In genomic region chr5:75716715-75717081, GRCh38 we compare ENCODE assay signal across 8 cellular contexts. TPM values are rescaled to one million over a fixed set of nuclear protein-coding genes. Genes with fewer than 3 reads are reported as not detected.
DNase-seq lines count a peak whose midpoint lies in the region; ATAC-seq and TF ChIP-seq lines count a peak whose summit lies in the region.

No MANE protein-coding gene starts in this region.

- H3K27me3 Mint-ChIP-seq in Caco-2 (ENCODE audit: insufficient read depth, unreplicated experiment): no peaks in the 10 kb centered on the region
- H3K27me3 Mint-ChIP-seq in mesothelial cell of epicardium (ENCODE audit: low read depth): peaks cover 21% of the 10 kb centered on the region

- no peaks in the 10 kb centered on the region for H3K36me3 ChIP-seq in Caco-2 (ENCODE audit: control insufficient read depth, insufficient read depth, low read length)
- peaks cover 6% of the 10 kb centered on the region for H3K36me3 ChIP-seq in breast epithelium

- POLR2A ChIA-PET in Caco-2 (lab: Charles Lee): interaction anchor here (0.5 to 1.4 kb wide), 2 partner anchors 48 to 380 kb away, joined by 3 to 4 read pairs; no protein-coding TSS in a partner anchor

- TF ChIP-seq POLR2A in breast epithelium (IDR thresholded peaks at IDR 0.05): no peak

- intact Hi-C loops in Caco-2 (cut with micrococcal nuclease; ENCODE audit: unreplicated experiment): loop anchor here (1.0 kb wide), 1 partner anchor 20 kb away; no protein-coding TSS in a partner anchor
- intact Hi-C loops in breast epithelium (cut with DNase I; ENCODE audit: low total_unique reads): no loop called here

- H3K4me3 Mint-ChIP-seq in Caco-2 (ENCODE audit: unreplicated experiment) (peak overlapping the region; percentile 99), mesothelial cell of epicardium (peak overlapping the region; percentile 100)

- H3K27me3 ChIP-seq in Caco-2 (replicated peaks; ENCODE audit: control insufficient read depth, insufficient read depth, low read length) (no peaks in the 10 kb centered on the region), HL-60 (ENCODE audit: insufficient read depth, poor library complexity, severe bottlenecking) (no peaks in the 10 kb centered on the region), breast epithelium (no peaks in the 10 kb centered on the region)

- TF ChIP-seq CTCF in Caco-2 (IDR thresholded peaks at IDR 0.05; ENCODE audit: insufficient read depth in 1 of 2, low read depth in 1 of 2, low read length in 1 of 2, severe bottlenecking in 1 of 2, unreplicated experiment in 1 of 2): no peak
- no peak for TF ChIP-seq CTCF in HL-60 (IDR thresholded peaks at IDR 0.05; ENCODE audit: insufficient read depth, low read length)
- no peak for TF ChIP-seq CTCF in breast epithelium (IDR thresholded peaks at IDR 0.05)
- no peak for TF ChIP-seq CTCF in mesothelial cell of epicardium (IDR thresholded peaks at IDR 0.05; ENCODE audit: unreplicated experiment)

- H3K36me3 Mint-ChIP-seq in Caco-2 (ENCODE audit: insufficient read depth, unreplicated experiment): peaks cover 25% of the 10 kb centered on the region
- peaks cover 5% of the 10 kb centered on the region for H3K36me3 Mint-ChIP-seq in mesothelial cell of epicardium

- H3K27ac ChIP-seq in HL-60 (replicated peaks) (peak overlapping the region; percentile 97), breast epithelium (peak overlapping the region; percentile 82 to 91)

- H3K9me3 Mint-ChIP-seq in Caco-2 (ENCODE audit: unreplicated experiment) (no peaks in the 10 kb centered on the region), mesothelial cell of epicardium (no peaks in the 10 kb centered on the region)

- H3K4me3 ChIP-seq in Caco-2 (ENCODE audit: low read depth, low read length) (peak overlapping the region; percentile 86), HL-60 (replicated peaks; ENCODE audit: insufficient read depth, low read length) (peak overlapping the region; percentile 76), breast epithelium (peak overlapping the region; percentile 68 to 88 (median 80))

- CTCF ChIA-PET in Caco-2 (lab: Charles Lee): no interaction called here

- H3K9me3 ChIP-seq in Caco-2: no peaks in the 10 kb centered on the region
- H3K9me3 ChIP-seq in breast epithelium: no peaks in the 10 kb centered on the region

- H3K27ac Mint-ChIP-seq in Caco-2 (ENCODE audit: unreplicated experiment) (peak overlapping the region; percentile 98), mesothelial cell of epicardium (peak overlapping the region; percentile 98)

- H3K4me1 Mint-ChIP-seq in Caco-2 (ENCODE audit: low read depth, unreplicated experiment) (peaks cover 23% of the 10 kb centered on the region), mesothelial cell of epicardium (peaks cover 13% of the 10 kb centered on the region)

- TSS peak; percentile 62 for BruUV-seq in Caco-2 (replicated peaks; lab: Mats Ljungman, UMichigan)

- ATAC-seq in GM21360 (IDR thresholded peaks at IDR 0.05; ENCODE audit: unreplicated experiment): peak; percentile 22

- peak in 1 of 2 experiments; percentile 18 for DNase-seq in Caco-2
- no peak for DNase-seq in HL-60 (ENCODE audit: low read depth in 1 of 2, low spot score in 1 of 2)
- DNase-seq in breast epithelium (ENCODE audit: low spot score in 2 of 2): no peak
- no peak for DNase-seq in mesothelial cell of epicardium (ENCODE audit: low spot score in 2 of 2, unreplicated experiment in 2 of 2)
- no peak for DNase-seq in superior temporal gyrus (ENCODE audit: extremely low spot score)
- DNase-seq in NCI-H1092 (lab: John Stamatoyannopoulos, UW): no peak
- DNase-seq in DMS153 treated with DMSO at 0.1 percent for 48 hours (lab: John Stamatoyannopoulos, UW; ENCODE audit: unreplicated experiment): no peak

- H3K4me1 ChIP-seq in Caco-2: 0 out of 2 replicates have a peak, but pooled peaks cover 6% of the 10 kb centered on the region
- H3K4me1 ChIP-seq in breast epithelium: peaks cover 2 to 10% of the 10 kb centered on the region in 2 donors

RNA-seq across cellular contexts. Expression of gene POC5, which starts 0.5 kb away (rescaled TPM):
- 12.7 and 13.6 TPM in 2 replicates for total RNA-seq in Caco-2 (2022)
- 10 to 100 TPM in 2 of 3 donors, 1 to 10 TPM in 1; 8.2 to 22.9 (median 18.9) TPM for total RNA-seq in breast epithelium
- 15.0 to 18.0 TPM (median 15.2 TPM) in 3 replicates for total RNA-seq in mesothelial cell of epicardium
